In genomic region chr6:82711105-82711829, GRCh38 we compare ENCODE assay signal across 20 cellular contexts.
DNase-seq lines count a peak whose midpoint lies in the region; ATAC-seq and TF ChIP-seq lines count a peak whose summit lies in the region.
"Had no signal": no experiment of that assay in that cellular context is flagged by ENCODE, and none has a peak within 500 bp of the region (broad histone marks: within the 10 kb centered on the region; RNA-seq: fewer than 3 reads in every experiment).

No MANE protein-coding gene starts in this region.

- no CpG with 5 or more reads among the region's 7 CpGs for whole genome bisulfite sequencing in H9 (ENCODE audit: extremely low coverage, insufficient read length, low lambda C conversion rate)
- 48 to 57% methylated on average over 7 of the region's 7 CpGs for WGBS in lower leg skin, 2 donors

- no peaks in the 10 kb centered on the region for H3K4me1 ChIP-seq in right atrium auricular region
- H3K4me1 ChIP-seq in Karpas-422 (ENCODE audit: low read length) = no peaks in the 10 kb centered on the region
- no peaks in the 10 kb centered on the region for H3K4me1 ChIP-seq in H9 (ENCODE audit: insufficient read depth, low read length)
- H3K4me1 ChIP-seq: lower lobe of right lung, right lobe of liver, tibial artery had no signal

- H3K36me3 Mint-ChIP-seq in neural crest cell (ENCODE audit: low read depth) = peaks cover 8% of the 10 kb centered on the region
- H3K36me3 Mint-ChIP-seq in H9 (ENCODE audit: insufficient read depth in 1 of 3, low read depth in 3 of 3) = peaks cover 18 to 39% (median 18%) of the 10 kb centered on the region in 3 experiments
- H3K36me3 Mint-ChIP-seq: CD4-positive, alpha-beta memory T cell had no signal

- no peak overlapping the region for H2AK5ac ChIP-seq in H9 (ENCODE audit: insufficient read length, low read length)

- no peak overlapping the region for H2BK20ac ChIP-seq in H9 (ENCODE audit: low read depth, low read length, poor library complexity, severe bottlenecking)

- H3K4me3 ChIP-seq in right atrium auricular region = no peak overlapping the region
- H3K4me3 ChIP-seq in fibroblast of mammary gland (ENCODE audit: control insufficient read depth, low read depth, low read length) = no peak overlapping the region
- no peak overlapping the region for H3K4me3 ChIP-seq in Karpas-422 (ENCODE audit: low read length)
- H3K4me3 ChIP-seq in lower leg skin (ENCODE audit: low read depth, poor library complexity, severe bottlenecking) = no peak overlapping the region
- H3K4me3 ChIP-seq: lower lobe of right lung, PC-9, right lobe of liver, tibial artery had no signal

- H3K79me1 ChIP-seq in H9 (ENCODE audit: insufficient read depth, low read depth, low read length, poor library complexity, severe bottlenecking) = no peaks in the 10 kb centered on the region

- no peak overlapping the region for H3K18ac ChIP-seq in H9 (ENCODE audit: insufficient read length, low read depth, low read length)

- H3K4me2 ChIP-seq in Karpas-422 (ENCODE audit: low read depth, low read length, poor library complexity, severe bottlenecking) (no peak overlapping the region), H9 (ENCODE audit: insufficient read depth, insufficient read length, low read length) (no peak overlapping the region)
- H3K4me2 ChIP-seq: PC-9 had no signal

- ATAC-seq in Right ventricle myocardium superior (ENCODE audit: poor library complexity) (peak; percentile 52), HG02798 (IDR thresholded peaks at IDR 0.05; ENCODE audit: poor library complexity, unreplicated experiment) (no peak)
- ATAC-seq: activated CD8-positive, alpha-beta T cell treated with anti-CD3 and anti-CD28 coated beads, Interleukin-2, amount 10 ng/mL, durations not matched to agents 7 days and 5 days; activated naive CD8-positive, alpha-beta T cell treated with anti-CD3 and anti-CD28 coated beads, Interleukin-2, amount 50 U/mL, for 24 hours; lower lobe of right lung; right lobe of liver had no signal

- H3K27ac Mint-ChIP-seq in neural crest cell (ENCODE audit: unreplicated experiment) (peak overlapping the region; percentile 35), H9 (peak overlapping the region in 1 of 3 experiments; percentile 27; a peak in 1 of 7 replicates)
- H3K27ac Mint-ChIP-seq: activated CD8-positive, alpha-beta T cell treated with anti-CD3 and anti-CD28 coated beads, Interleukin-2, amount 10 ng/mL, durations not matched to agents 7 days and 5 days; activated naive CD8-positive, alpha-beta T cell treated with anti-CD3 and anti-CD28 coated beads, Interleukin-2, amount 50 U/mL, for 24 hours; CD4-positive, alpha-beta memory T cell; nephron had no signal

- H3K4me1 Mint-ChIP-seq in neural crest cell (no peaks in the 10 kb centered on the region), H9 (peaks cover 0 to 5% of the 10 kb centered on the region in 2 experiments; a peak in 2 of 4 replicates)
- H3K4me1 Mint-ChIP-seq: activated naive CD8-positive, alpha-beta T cell treated with anti-CD3 and anti-CD28 coated beads, Interleukin-2, amount 50 U/mL, for 24 hours had no signal

- H3K79me2 ChIP-seq in Karpas-422 (ENCODE audit: low read length) = no peaks in the 10 kb centered on the region
- H3K79me2 ChIP-seq in H9 (ENCODE audit: insufficient read depth, low read length) = no peaks in the 10 kb centered on the region

- H3K36me3 ChIP-seq in right atrium auricular region (no peaks in the 10 kb centered on the region), Karpas-422 (ENCODE audit: insufficient read depth, low read length) (no peaks in the 10 kb centered on the region)
- H3K36me3 ChIP-seq: lower lobe of right lung, right lobe of liver, tibial artery had no signal

- no peak for TF ChIP-seq POLR2A in lower leg skin (IDR thresholded peaks at IDR 0.05)

- H3K27me3 Mint-ChIP-seq in neural crest cell (ENCODE audit: low read depth) (no peaks in the 10 kb centered on the region), H9 (ENCODE audit: low read depth) (peaks cover 2% of the 10 kb centered on the region)

- no peak overlapping the region for H2BK120ac ChIP-seq in H9 (ENCODE audit: low read depth, low read length, poor library complexity, severe bottlenecking)

- H4K20me1 ChIP-seq in Karpas-422 (ENCODE audit: insufficient read depth, low read depth, low read length) (no peaks in the 10 kb centered on the region), H9 (ENCODE audit: control insufficient read depth, insufficient read depth, insufficient read length) (no peaks in the 10 kb centered on the region)

- H3K27me3 ChIP-seq in right atrium auricular region (no peaks in the 10 kb centered on the region), Karpas-422 (ENCODE audit: low read length) (no peaks in the 10 kb centered on the region), H9 (ENCODE audit: insufficient read depth, low read length) (no peaks in the 10 kb centered on the region)
- H3K27me3 ChIP-seq: right lobe of liver, tibial artery had no signal

- no peak overlapping the region for H3K14ac ChIP-seq in H9 (ENCODE audit: insufficient read depth, low read length)

- no peak overlapping the region for H3K23ac ChIP-seq in H9 (ENCODE audit: insufficient read length, low read depth, low read length)

- peaks cover 17% of the 10 kb centered on the region for H3K9me3 Mint-ChIP-seq in neural crest cell
- H3K9me3 Mint-ChIP-seq in H9 = peaks cover 33 to 40% of the 10 kb centered on the region in 2 experiments

- TF ChIP-seq CTCF in right atrium auricular region (IDR thresholded peaks at IDR 0.05) (no peak), fibroblast of mammary gland (conservative IDR thresholded peaks at IDR 0.05; ENCODE audit: control insufficient read depth, insufficient read depth, low read depth, low read length) (no peak), neural crest cell (conservative IDR thresholded peaks at IDR 0.05) (no peak), H9 (conservative IDR thresholded peaks at IDR 0.05) (no peak), lower leg skin (IDR thresholded peaks at IDR 0.05) (no peak)

- intact Hi-C loops in Right ventricle myocardium superior (cut with DNase I) = no loop called here
- intact Hi-C loops in lower leg skin (cut with DNase I; ENCODE audit: low total_unique reads) = no loop called here

- H3K23me2 ChIP-seq in H9 (ENCODE audit: insufficient read length, low read depth, low read length, poor library complexity, severe bottlenecking) = no peaks in the 10 kb centered on the region

- H3K4ac ChIP-seq in H9 (ENCODE audit: low read depth, low read length) = no peak overlapping the region

- H3K27ac ChIP-seq in right atrium auricular region (no peak overlapping the region), Karpas-422 (ENCODE audit: low read length) (no peak overlapping the region), H9 (ENCODE audit: insufficient read length, low read depth, low read length) (no peak overlapping the region)
- H3K27ac ChIP-seq: lower lobe of right lung, PC-9, right lobe of liver, tibial artery had no signal

- H3T11ph ChIP-seq in H9 (ENCODE audit: low read length) = no peak overlapping the region

- H3K9me2 ChIP-seq in Karpas-422 (replicated peaks; ENCODE audit: insufficient read depth, low read length) = no peaks in the 10 kb centered on the region

- H4K8ac ChIP-seq in H9 (replicated peaks; ENCODE audit: insufficient read length, low read depth, low read length) = no peak overlapping the region

- no peak overlapping the region for H3K9ac ChIP-seq in Karpas-422 (ENCODE audit: low read length)
- H3K9ac ChIP-seq in H9 (ENCODE audit: extremely low read depth, insufficient read length, low read length) = no peak overlapping the region

- DNase-seq in Right ventricle myocardium superior = no peak
- DNase-seq in right atrium auricular region (ENCODE audit: low spot score) = no peak
- peak; percentile 28 for DNase-seq in fibroblast of mammary gland (ENCODE audit: low read depth)
- DNase-seq in neural crest cell (ENCODE audit: low read depth, low spot score) = no peak
- DNase-seq in Karpas-422 = no peak
- no peak for DNase-seq in H9
- DNase-seq in lower leg skin (ENCODE audit: low spot score in 2 of 2) = no peak
- DNase-seq: 8988T; activated CD8-positive, alpha-beta T cell treated with anti-CD3 and anti-CD28 coated beads, Interleukin-2, amount 10 ng/mL, durations not matched to agents 7 days and 5 days; activated naive CD8-positive, alpha-beta T cell treated with anti-CD3 and anti-CD28 coated beads, Interleukin-2, amount 50 U/mL, for 24 hours; CD4-positive, alpha-beta memory T cell; GOT3; lower lobe of right lung; NCI-H2029 treated with DMSO at 0.1 percent for 48 hours; NCI-H524 treated with DMSO at 0.1 percent for 48 hours; PC-9; right lobe of liver had no signal

- no peak overlapping the region for H2BK12ac ChIP-seq in H9 (ENCODE audit: insufficient read length, low read depth, low read length)

- H4K91ac ChIP-seq in H9 (ENCODE audit: insufficient read length, low read depth, low read length) = no peak overlapping the region

- H3K4me3 Mint-ChIP-seq in neural crest cell = no peak overlapping the region
- H3K4me3 Mint-ChIP-seq in H9 = no peak overlapping the region
- H3K4me3 Mint-ChIP-seq: activated CD8-positive, alpha-beta T cell treated with anti-CD3 and anti-CD28 coated beads, Interleukin-2, amount 10 ng/mL, durations not matched to agents 7 days and 5 days; activated naive CD8-positive, alpha-beta T cell treated with anti-CD3 and anti-CD28 coated beads, Interleukin-2, amount 50 U/mL, for 24 hours; CD4-positive, alpha-beta memory T cell; nephron had no signal

- H4K5ac ChIP-seq in H9 (ENCODE audit: insufficient read length, low read depth, low read length) = no peak overlapping the region

- no peak overlapping the region for H2BK15ac ChIP-seq in H9 (ENCODE audit: low read depth, low read length)

- H2BK5ac ChIP-seq in H9 (ENCODE audit: insufficient read length, low read length) = no peak overlapping the region

- no peak overlapping the region for H3K56ac ChIP-seq in H9 (ENCODE audit: insufficient read length, low read depth, low read length)

- H2AFZ ChIP-seq in Karpas-422 (ENCODE audit: low read length) (no peak overlapping the region), H9 (ENCODE audit: low read length) (no peak overlapping the region)
- H2AFZ ChIP-seq: PC-9 had no signal

- peaks cover 0 to 3% of the 10 kb centered on the region in 2 donors for H3K9me3 ChIP-seq in right atrium auricular region
- no peaks in the 10 kb centered on the region for H3K9me3 ChIP-seq in Karpas-422 (ENCODE audit: low read length)
- peaks cover 15% of the 10 kb centered on the region for H3K9me3 ChIP-seq in H9 (ENCODE audit: control insufficient read depth, low read depth, low read length)
- H3K9me3 ChIP-seq: lower lobe of right lung, right lobe of liver had no signal
